Comparison of ENCODE assay signal across 8 cellular contexts in genomic region chr19:43525836-43526771, GRCh38. TPM values are rescaled to one million over a fixed set of nuclear protein-coding genes. Genes with fewer than 3 reads are reported as not detected.
DNase-seq lines count a peak whose midpoint lies in the region; ATAC-seq and TF ChIP-seq lines count a peak whose summit lies in the region.

No MANE protein-coding gene starts in this region.

- no peak for TF ChIP-seq POLR2A in prostate gland (IDR thresholded peaks at IDR 0.05)

- no peak overlapping the region for H3K27ac ChIP-seq in cardiac muscle cell
- H3K27ac ChIP-seq in prostate gland: peak overlapping the region; percentile 85 to 90

- H3K4me1 ChIP-seq in cardiac muscle cell (ENCODE audit: low read depth): peaks cover 15% of the 10 kb centered on the region
- peaks cover 4% of the 10 kb centered on the region for H3K4me1 ChIP-seq in prostate gland (replicated peaks)

- H3K36me3 ChIP-seq in cardiac muscle cell (no peaks in the 10 kb centered on the region), prostate gland (no peaks in the 10 kb centered on the region)

- intact Hi-C loops in prostate gland (cut with DNase I): no loop called here

- no peak for ATAC-seq in HG03175 (IDR thresholded peaks at IDR 0.05; ENCODE audit: unreplicated experiment)

- H3K4me3 ChIP-seq in cardiac muscle cell (peak overlapping the region; percentile 82), prostate gland (peak overlapping the region; percentile 75 to 91)

- WGBS in prostate gland: 2% methylated on average over 25 of the region's 26 CpGs

- peak; percentile 74 for DNase-seq in activated effector memory CD4-positive, alpha-beta T cell treated with anti-CD3 and anti-CD28 coated beads, Interleukin-2, amount 50 U/mL, for 16 hours
- DNase-seq in activated effector memory CD4-positive, alpha-beta T cell treated with Interleukin-2 at 50 U/mL for 16 hours: no peak
- DNase-seq in activated T-cell treated with anti-CD3 and anti-CD28 coated beads, Interleukin-2, amount 50 U/mL, for 48 hours: peak; percentile 56 to 63
- DNase-seq in cardiac muscle cell (ENCODE audit: low read depth in 1 of 2, low spot score in 1 of 2) (peak in 1 of 2 donors; percentile 49), prostate gland (ENCODE audit: low spot score) (peak; percentile 24), DMS79 (lab: John Stamatoyannopoulos, UW) (no peak), GDM1 (lab: John Stamatoyannopoulos, UW) (no peak)

- H3K27me3 ChIP-seq in cardiac muscle cell (no peaks in the 10 kb centered on the region), prostate gland (replicated peaks; ENCODE audit: insufficient read depth) (no peaks in the 10 kb centered on the region)

- H3K9me3 ChIP-seq in cardiac muscle cell (ENCODE audit: low read depth) (no peaks in the 10 kb centered on the region), prostate gland (no peaks in the 10 kb centered on the region)

- TF ChIP-seq CTCF in cardiac muscle cell (IDR thresholded peaks at IDR 0.05; ENCODE audit: low read depth, low read length) (no peak), prostate gland (IDR thresholded peaks at IDR 0.05) (no peak)

RNA-seq across cellular contexts. Expression of gene ETHE1, which starts 0.9 kb away (rescaled TPM):
- total RNA-seq in cardiac muscle cell (35.0 and 46.5 TPM in 2 replicates), prostate gland (100 to 1,000 TPM in 1 of 2 donors, 10 to 100 TPM in 1; 32.8 to 122 TPM)
- polyA plus RNA-seq in cardiac muscle cell: 31.6 and 41.7 TPM in 2 replicates

RNA-seq across cellular contexts. Expression of gene ZNF575, which starts 6.9 kb away (rescaled TPM):
- total RNA-seq in cardiac muscle cell (1.8 TPM in 1 of 2 replicates, not detected in the other), prostate gland (1 to 10 TPM in 1 of 2 donors, not detected in 1; 2.0 TPM)
- polyA plus RNA-seq in cardiac muscle cell: 0.72 and 3.3 TPM in 2 replicates

RNA-seq across cellular contexts. Expression of gene PHLDB3, which starts 21.6 kb away (rescaled TPM):
- total RNA-seq in cardiac muscle cell: 19.0 and 45.9 TPM in 2 replicates
- polyA plus RNA-seq in cardiac muscle cell: 11.2 and 20.0 TPM in 2 replicates
- total RNA-seq in prostate gland: 10 to 100 TPM; 43.5 to 54.5 TPM

RNA-seq across cellular contexts. Expression of gene XRCC1, which starts 49.2 kb away (rescaled TPM):
- 82.5 and 85.3 TPM in 2 replicates for total RNA-seq in cardiac muscle cell
- 52.0 and 52.7 TPM in 2 replicates for polyA plus RNA-seq in cardiac muscle cell
- total RNA-seq in prostate gland: 10 to 100 TPM; 25.8 to 52.5 TPM

RNA-seq across cellular contexts. Expression of gene PINLYP, which starts 49.5 kb away (rescaled TPM):
- 9.2 and 12.1 TPM in 2 replicates for total RNA-seq in cardiac muscle cell
- polyA plus RNA-seq in cardiac muscle cell: 8.7 and 12.8 TPM in 2 replicates
- total RNA-seq in prostate gland: 1 to 10 TPM; 4.8 to 7.8 TPM

Comparison
In these comparisons a context has a peak if more than half of its experiments do, and no peak if none do; other contexts are left out.
1. DNase-seq: peak in activated effector memory CD4-positive, alpha-beta T cell treated with anti-CD3 and anti-CD28 coated beads, Interleukin-2, amount 50 U/mL, for 16 hours (single experiment), activated T-cell treated with anti-CD3 and anti-CD28 coated beads, Interleukin-2, amount 50 U/mL, for 48 hours (2 of 2) and prostate gland (single experiment); none in activated effector memory CD4-positive, alpha-beta T cell treated with Interleukin-2 at 50 U/mL for 16 hours (single experiment), DMS79 (single experiment) and GDM1 (single experiment).